In genomic region chr14:22386924-22387775, GRCh38 we compare ENCODE assay signal across 8 cellular contexts.
DNase-seq lines count a peak whose midpoint lies in the region; ATAC-seq and TF ChIP-seq lines count a peak whose summit lies in the region.

No MANE protein-coding gene starts in this region.

- POLR2A ChIA-PET in HEK293T (lab: Yijun Ruan, JAX) = no interaction called here

- peaks cover 0 to 35% (median 15%) of the 10 kb centered on the region in 6 donors for H3K4me1 ChIP-seq in spleen

- peak overlapping the region in 3 of 5 donors; percentile 40 to 67 (median 51) for H3K4me3 Mint-ChIP-seq in immature natural killer cell
- H3K4me3 Mint-ChIP-seq in activated T-cell treated with anti-CD3 and anti-CD28 coated beads, Interleukin-2, amount 50 U/mL, for 24 hours = no peak overlapping the region

- CTCF ChIA-PET in HEK293T (lab: Yijun Ruan, JAX) = interaction anchor here (1.0 to 1.1 kb wide), 2 partner anchors 83 to 89 kb away, joined by 3 read pairs; no protein-coding TSS in a partner anchor

- no peaks in the 10 kb centered on the region for H3K9me3 Mint-ChIP-seq in immature natural killer cell
- H3K9me3 Mint-ChIP-seq in activated T-cell treated with anti-CD3 and anti-CD28 coated beads, Interleukin-2, amount 50 U/mL, for 24 hours = no peaks in the 10 kb centered on the region

- H3K36me3 Mint-ChIP-seq in immature natural killer cell = no peaks in the 10 kb centered on the region
- H3K36me3 Mint-ChIP-seq in activated T-cell treated with anti-CD3 and anti-CD28 coated beads, Interleukin-2, amount 50 U/mL, for 24 hours (ENCODE audit: low read depth) = no peaks in the 10 kb centered on the region

- TF ChIP-seq CTCF in brain microvascular endothelial cell (IDR thresholded peaks at IDR 0.05; ENCODE audit: low read depth, low read length, missing control alignments) (peak; percentile 78), spleen (IDR thresholded peaks at IDR 0.05 in 8 of 11, conservative IDR thresholded peaks at IDR 0.05 in 3 of 11) (peak; percentile 44 to 81 (median 74))

- intact Hi-C loops in spleen (cut with DNase I; ENCODE audit: low total_unique reads) = loop anchor here (10.0 kb wide), 1 partner anchor 168 kb away; no protein-coding TSS in a partner anchor

- peak overlapping the region in 5 of 6 donors; percentile 25 to 90 (median 80) for H3K27ac Mint-ChIP-seq in immature natural killer cell
- no peak overlapping the region for H3K27ac Mint-ChIP-seq in activated T-cell treated with anti-CD3 and anti-CD28 coated beads, Interleukin-2, amount 50 U/mL, for 24 hours

- DNase-seq in CMK (ENCODE audit: low read depth) (peak; percentile 21), HEK293T (ENCODE audit: extremely low spot score) (peak; percentile 83), NCI-H82 (lab: John Stamatoyannopoulos, UW) (peak; percentile 85), brain microvascular endothelial cell (peak; percentile 70), immature natural killer cell (peak; percentile 77 to 84 (median 80)), spleen (peak; percentile 76)
- no peak for DNase-seq in activated T-cell treated with anti-CD3 and anti-CD28 coated beads, Interleukin-2, amount 50 U/mL, for 24 hours

- H3K4me1 Mint-ChIP-seq in immature natural killer cell = peaks cover 43 to 47% of the 10 kb centered on the region in 2 donors
- H3K4me1 Mint-ChIP-seq in activated T-cell treated with anti-CD3 and anti-CD28 coated beads, Interleukin-2, amount 50 U/mL, for 24 hours (ENCODE audit: low read depth) = no peaks in the 10 kb centered on the region

- H3K27me3 Mint-ChIP-seq in immature natural killer cell (ENCODE audit: low read depth in 3 of 3) = peaks cover 0 to 3% (median 2%) of the 10 kb centered on the region in 3 donors
- no peaks in the 10 kb centered on the region for H3K27me3 Mint-ChIP-seq in activated T-cell treated with anti-CD3 and anti-CD28 coated beads, Interleukin-2, amount 50 U/mL, for 24 hours

- no peaks in the 10 kb centered on the region for H3K9me3 ChIP-seq in spleen

- in situ Hi-C loops in brain microvascular endothelial cell (cut with HindIII; ENCODE audit: low pct_ligation_motif_present, low sequenced_read_pairs) = no loop called here

- WGBS in spleen, 5 donors = 53 to 57% (median 55%) methylated on average over 22 of the region's 22 CpGs

- H3K27ac ChIP-seq in brain microvascular endothelial cell (no peak overlapping the region), spleen (no peak overlapping the region)

- H3K4me3 ChIP-seq in brain microvascular endothelial cell (ENCODE audit: low read depth, low read length) (no peak overlapping the region), spleen (no peak overlapping the region)

- H3K36me3 ChIP-seq in brain microvascular endothelial cell (replicated peaks) (no peaks in the 10 kb centered on the region), spleen (no peaks in the 10 kb centered on the region)

- no peak for TF ChIP-seq POLR2A in spleen (IDR thresholded peaks at IDR 0.05)

- H3K27me3 ChIP-seq in brain microvascular endothelial cell (replicated peaks) (no peaks in the 10 kb centered on the region), spleen (replicated peaks in 1 of 7) (peaks cover 0 to 7% (median 0%) of the 10 kb centered on the region in 7 donors)

- ATAC-seq in GM18873 (IDR thresholded peaks at IDR 0.05; ENCODE audit: low FRiP score, unreplicated experiment) = no peak

TF ChIP-seq in HEK293T, 16 proteins besides CTCF, POLR2A, EP300 and RAD21:
- TF ChIP-seq HDGF (IDR thresholded peaks at IDR 0.05; ENCODE audit: borderline replicate concordance) (no peak), NFRKB (IDR thresholded peaks at IDR 0.05) (no peak), SUZ12 (IDR thresholded peaks at IDR 0.05) (no peak), FOXK2 (IDR thresholded peaks at IDR 0.05) (no peak), CTBP1 (IDR thresholded peaks at IDR 0.05; ENCODE audit: borderline replicate concordance) (no peak), FOXA1 (IDR thresholded peaks at IDR 0.05) (no peak), BHLHE40 (IDR thresholded peaks at IDR 0.05; ENCODE audit: borderline replicate concordance) (no peak), ELF4 (IDR thresholded peaks at IDR 0.05) (no peak), LEF1 (IDR thresholded peaks at IDR 0.05; ENCODE audit: borderline replicate concordance) (no peak), ARNT (IDR thresholded peaks at IDR 0.05) (no peak), TARDBP (IDR thresholded peaks at IDR 0.05) (no peak), ZNF384 (IDR thresholded peaks at IDR 0.05) (no peak), SP1 (IDR thresholded peaks at IDR 0.05) (no peak)
